In the genomic region with DNA sequence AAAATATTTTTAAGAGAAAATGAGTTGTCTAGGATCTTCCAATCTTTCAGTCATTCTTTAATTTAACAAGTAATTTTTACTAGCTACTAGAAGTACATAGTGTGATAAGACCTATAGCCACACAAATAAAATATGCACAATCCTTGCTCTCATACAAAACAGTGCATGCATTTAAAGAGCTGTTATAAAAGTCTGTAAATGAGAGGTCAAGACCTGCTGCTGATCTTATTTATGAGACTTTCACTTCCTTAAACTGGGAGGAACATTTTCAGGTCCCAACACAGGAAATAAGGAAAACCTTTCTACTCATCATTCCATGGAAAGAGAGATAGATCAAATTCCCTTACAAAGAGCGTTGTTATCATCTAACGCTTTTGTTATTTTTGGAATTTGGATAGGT, we compare ENCODE assay signal across 27 cellular contexts.
"Had no signal": no experiment of that assay in that cellular context is flagged by ENCODE, and none has a peak within 500 bp of the region (broad histone marks: within the 10 kb centered on the region; RNA-seq: fewer than 3 reads in every experiment).

No MANE protein-coding gene starts in this region.

- H3K9me3 ChIP-seq: esophagus muscularis mucosa, heart left ventricle, pancreas, prostate gland, uterus had no signal

- ATAC-seq: activated CD8-positive, alpha-beta T cell treated with anti-CD3 and anti-CD28 coated beads for 36 hours; activated T-cell treated with anti-CD3 and anti-CD28 coated beads, Interleukin-2, amount 50 U/mL, for 4 hours; activated T-helper 17 cell treated with anti-CD3 and anti-CD28 coated beads, Interleukin-2, amount 50 U/mL, for 72 hours; foreskin keratinocyte; heart left ventricle; left colon; naive thymus-derived CD4-positive, alpha-beta T cell; pancreas; stimulated activated effector memory CD8-positive, alpha-beta T cell treated with anti-CD3 and anti-CD28 coated beads, Interleukin-12 subunit alpha, Interleukin-12 subunit beta, amount 100 ng/mL, for 72 hours; stimulated activated naive CD8-positive, alpha-beta T cell treated with anti-CD3 and anti-CD28 coated beads, Interleukin-15, amount 100 ng/mL, for 72 hours had no signal

- DNase-seq: activated B cell treated with CpG ODN at 0.5 μM for 24 hours; activated CD4-positive, alpha-beta T cell treated with anti-CD3 and anti-CD28 coated beads, Interleukin-2, amount 50 U/mL, for 1 hour; activated CD8-positive, alpha-beta T cell treated with anti-CD3 and anti-CD28 coated beads for 36 hours; activated gamma-delta T cell treated with Interleukin-2 at 50 U/mL for 16 hours; activated naive CD4-positive, alpha-beta T cell treated with anti-CD3 and anti-CD28 coated beads, Interleukin-2, amount 50 U/mL, for 16 hours; activated T-cell treated with anti-CD3 and anti-CD28 coated beads, Interleukin-2, amount 50 U/mL, for 4 hours; amniotic stem cell; caudate nucleus; endodermal cell; foreskin keratinocyte; heart left ventricle; hypothalamus; immature natural killer cell; kidney; left colon; naive thymus-derived CD4-positive, alpha-beta T cell; pancreas; retina; stimulated activated CD4-positive, alpha-beta T cell treated with anti-CD3 and anti-CD28 coated beads, Interleukin-4, amount 100 ng/mL, for 24 hours; stimulated activated naive CD8-positive, alpha-beta T cell treated with anti-CD3 and anti-CD28 coated beads, Interleukin-15, amount 100 ng/mL, for 72 hours; substantia nigra; uterus had no signal

- H3K27ac ChIP-seq: esophagus muscularis mucosa, foreskin keratinocyte, heart left ventricle, pancreas, prostate gland, skin epidermis, uterus had no signal

- H3K4me3 ChIP-seq: esophagus muscularis mucosa, heart left ventricle, pancreas, prostate gland, skin epidermis, uterus had no signal

- H3K27me3 ChIP-seq: esophagus muscularis mucosa, foreskin keratinocyte, heart left ventricle, pancreas, uterus had no signal

- H3K4me1 ChIP-seq: esophagus muscularis mucosa, foreskin keratinocyte, heart left ventricle, pancreas, prostate gland, uterus had no signal

- H3K36me3 ChIP-seq: esophagus muscularis mucosa, heart left ventricle, pancreas, prostate gland, uterus had no signal
